13 cellular contexts compared by ENCODE assay signal in the genomic region with DNA sequence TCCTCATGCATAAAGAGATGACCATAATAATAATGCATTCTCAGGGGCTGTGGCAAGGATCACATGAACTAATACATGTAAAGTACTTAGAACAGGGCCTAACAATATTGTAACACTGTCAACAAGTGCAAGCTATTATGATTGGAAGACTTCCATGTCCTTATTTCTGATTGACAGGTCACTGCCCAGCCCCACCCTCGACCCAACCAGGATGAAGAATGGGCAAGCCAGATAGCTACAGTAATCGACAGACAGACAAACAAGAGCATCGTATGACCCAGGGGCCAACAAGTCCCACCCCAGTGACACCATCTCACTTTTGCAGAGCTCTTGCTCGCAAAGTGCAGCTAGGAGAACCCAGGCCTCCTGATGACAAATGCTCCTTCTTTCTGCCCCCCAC. TPM values are rescaled to one million over a fixed set of nuclear protein-coding genes. Genes with fewer than 3 reads are reported as not detected.
DNase-seq lines count a peak whose midpoint lies in the region; ATAC-seq, FAIRE-seq and TF ChIP-seq lines count a peak whose summit lies in the region.
"Had no signal": no experiment of that assay in that cellular context is flagged by ENCODE, and none has a peak within 500 bp of the region (broad histone marks: within the 10 kb centered on the region; RNA-seq: fewer than 3 reads in every experiment).

No MANE protein-coding gene starts in this region.

- H3K27ac Mint-ChIP-seq in activated naive CD4-positive, alpha-beta T cell treated with anti-CD3 and anti-CD28 coated beads, Interleukin-2, amount 50 U/mL, for 24 hours = peak overlapping the region; percentile 32
- H3K27ac Mint-ChIP-seq in CD8-positive, alpha-beta memory T cell = no peak overlapping the region
- H3K27ac Mint-ChIP-seq: CD4-positive, alpha-beta memory T cell had no signal

- intact Hi-C loops in GM12878 (cut with micrococcal nuclease; ENCODE audit: unreplicated experiment) (loop anchor here (2.0 to 10.0 kb wide), 3 partner anchors 78 to 1910 kb away; no protein-coding TSS in a partner anchor), posterior vena cava (cut with DNase I) (loop anchor here (5.0 to 10.0 kb wide), 3 partner anchors 80 to 360 kb away; no protein-coding TSS in a partner anchor)

- no peaks in the 10 kb centered on the region for H3K9me3 ChIP-seq in GM12878 (replicated peaks; ENCODE audit: control insufficient read depth, insufficient read depth, low read length)
- no peaks in the 10 kb centered on the region for H3K9me3 ChIP-seq in CD8-positive, alpha-beta memory T cell (ENCODE audit: low read length)
- H3K9me3 ChIP-seq: BLaER1, HAP-1 had no signal

- no peaks in the 10 kb centered on the region for H3K36me3 ChIP-seq in GM12878 (ENCODE audit: control insufficient read depth in 2 of 2, insufficient read depth in 2 of 2, low read length in 1 of 2)
- H3K36me3 ChIP-seq in CD8-positive, alpha-beta memory T cell (ENCODE audit: insufficient read depth, low read length) = no peaks in the 10 kb centered on the region
- H3K36me3 ChIP-seq: BLaER1, HAP-1 had no signal

- H3K36me3 Mint-ChIP-seq in activated naive CD4-positive, alpha-beta T cell treated with anti-CD3 and anti-CD28 coated beads, Interleukin-2, amount 50 U/mL, for 24 hours = no peaks in the 10 kb centered on the region
- no peaks in the 10 kb centered on the region for H3K36me3 Mint-ChIP-seq in CD8-positive, alpha-beta memory T cell
- H3K36me3 Mint-ChIP-seq: CD14-positive monocyte; CD4-positive, alpha-beta memory T cell had no signal

- no peaks in the 10 kb centered on the region; a peak in 2 of 4 replicates for H3K27me3 ChIP-seq in GM12878 (replicated peaks in 1 of 2; ENCODE audit: control insufficient read depth in 2 of 2, insufficient read depth in 2 of 2, low read length in 1 of 2)
- H3K27me3 ChIP-seq in CD8-positive, alpha-beta memory T cell (ENCODE audit: insufficient read depth, low read length, poor library complexity, severe bottlenecking) = no peaks in the 10 kb centered on the region
- H3K27me3 ChIP-seq: BLaER1 had no signal

- no peak overlapping the region for H3K4me3 ChIP-seq in GM12878
- H3K4me3 ChIP-seq in CD8-positive, alpha-beta memory T cell (ENCODE audit: low read length) = no peak overlapping the region
- H3K4me3 ChIP-seq: BLaER1, HAP-1 had no signal

- no peaks in the 10 kb centered on the region for H3K9me3 Mint-ChIP-seq in activated naive CD4-positive, alpha-beta T cell treated with anti-CD3 and anti-CD28 coated beads, Interleukin-2, amount 50 U/mL, for 24 hours
- no peaks in the 10 kb centered on the region for H3K9me3 Mint-ChIP-seq in CD8-positive, alpha-beta memory T cell
- H3K9me3 Mint-ChIP-seq: CD14-positive monocyte; CD4-positive, alpha-beta memory T cell had no signal

- BruUV-seq in GM12878 (replicated peaks; lab: Mats Ljungman, UMichigan) = no TSS peak

- DNase-seq in activated naive CD4-positive, alpha-beta T cell (lab: John Stamatoyannopoulos, UW) = no peak
- peak; percentile 39 for DNase-seq in NCI-H1105 (lab: John Stamatoyannopoulos, UW)
- DNase-seq in GM12878 (ENCODE audit: low read depth, low spot score) = no peak
- DNase-seq in posterior vena cava (ENCODE audit: low spot score) = no peak
- DNase-seq in CD8-positive, alpha-beta memory T cell = no peak
- DNase-seq in G401 (ENCODE audit: low spot score) = no peak

- H3K4me1 ChIP-seq in GM12878 (ENCODE audit: control insufficient read depth, insufficient read depth, low read length) = no peaks in the 10 kb centered on the region
- H3K4me1 ChIP-seq in CD8-positive, alpha-beta memory T cell (ENCODE audit: insufficient read depth, low read length) = no peaks in the 10 kb centered on the region
- H3K4me1 ChIP-seq: BLaER1, HAP-1 had no signal

- TF ChIP-seq CTCF in GM12878 (IDR thresholded peaks at IDR 0.05 in 2 of 3, conservative IDR thresholded peaks at IDR 0.05 in 1 of 3; ENCODE audit: control insufficient read depth in 2 of 3, extremely low read depth in 1 of 3, insufficient read depth in 1 of 3, low read depth in 3 of 3, low read length in 3 of 3) = no peak

- CTCF ChIA-PET in GM12878 (lab: Yijun Ruan, JAX) = interaction anchor here (0.6 to 3.6 kb wide), 52 partner anchors 8 to 1915 kb away, joined by 3 to 104 read pairs (median 4); no protein-coding TSS in a partner anchor
- CTCF ChIA-PET in CD8-positive, alpha-beta memory T cell (lab: Charles Lee) = interaction anchor here (0.6 to 2.3 kb wide), 20 partner anchors 8 to 1914 kb away, joined by 3 to 13 read pairs (median 3); no protein-coding TSS in a partner anchor

- in situ Hi-C loops in GM12878 (cut with MboI) (loop anchor here (10.0 kb wide), 1 partner anchor 850 kb away; no protein-coding TSS in a partner anchor), G401 (cut with HindIII; ENCODE audit: low sequenced_read_pairs) (no loop called here)

- H3K27ac ChIP-seq in GM12878 (ENCODE audit: control insufficient read depth, insufficient read depth) = no peak overlapping the region
- H3K27ac ChIP-seq in CD8-positive, alpha-beta memory T cell (ENCODE audit: low read depth, low read length) = no peak overlapping the region
- H3K27ac ChIP-seq: BLaER1, HL-60 had no signal

- H4K20me1 ChIP-seq in GM12878 (ENCODE audit: control insufficient read depth, insufficient read depth) = no peaks in the 10 kb centered on the region
- H4K20me1 ChIP-seq: BLaER1 had no signal

- TF ChIP-seq POLR2A in GM12878 (IDR thresholded peaks at IDR 0.05; ENCODE audit: low read depth, low read length) = no peak

- RAD21 ChIA-PET in GM12878 (lab: Charles Lee; ENCODE audit: unreplicated experiment) = interaction anchor here (0.6 to 2.5 kb wide), 15 partner anchors 8 to 1918 kb away, joined by 3 to 33 read pairs (median 4); no protein-coding TSS in a partner anchor

- SMC1A ChIA-PET in GM12878 (lab: Charles Lee; ENCODE audit: uncharacterized antibody, unreplicated experiment) = interaction anchor here (0.7 to 3.2 kb wide), 27 partner anchors 8 to 1914 kb away, joined by 3 to 28 read pairs (median 4); no protein-coding TSS in a partner anchor

- no peak overlapping the region for H3K9ac ChIP-seq in GM12878 (ENCODE audit: control insufficient read depth, insufficient read depth, low read length)
- H3K9ac ChIP-seq: BLaER1 had no signal

- no peak overlapping the region for H2AFZ ChIP-seq in GM12878 (ENCODE audit: control insufficient read depth, low read depth, low read length)

- H3K4me2 ChIP-seq in GM12878 (ENCODE audit: control insufficient read depth, insufficient read depth) = no peak overlapping the region
- H3K4me2 ChIP-seq: BLaER1 had no signal

- no peak for FAIRE-seq in GM12878 (lab: Jason Lieb, UNC)

- WGBS in GM12878 (ENCODE audit: insufficient coverage, insufficient replicate concordance, low lambda C conversion rate, missing lambda C conversion rate) = 35% methylated on average over 4 of the region's 4 CpGs

- H3K79me2 ChIP-seq in GM12878 (ENCODE audit: control insufficient read depth, insufficient read depth, low read length) = no peaks in the 10 kb centered on the region

- H3K27me3 Mint-ChIP-seq in activated naive CD4-positive, alpha-beta T cell treated with anti-CD3 and anti-CD28 coated beads, Interleukin-2, amount 50 U/mL, for 24 hours = peaks cover 2% of the 10 kb centered on the region
- H3K27me3 Mint-ChIP-seq in CD8-positive, alpha-beta memory T cell = peaks cover 3 to 5% of the 10 kb centered on the region in 2 donors

- TF ChIP-seq EP300 in GM12878 (IDR thresholded peaks at IDR 0.05; ENCODE audit: borderline replicate concordance in 1 of 2, control insufficient read depth in 1 of 2, low read depth in 2 of 2, low read length in 2 of 2) = no peak

- POLR2A ChIA-PET in GM12878 (lab: Charles Lee) = no interaction called here
- POLR2A ChIA-PET in CD8-positive, alpha-beta memory T cell (lab: Charles Lee) = no interaction called here

- no peak for TF ChIP-seq RAD21 in GM12878 (IDR thresholded peaks at IDR 0.05; ENCODE audit: insufficient read depth, low read depth, low read length)

- H3K4me1 Mint-ChIP-seq in activated naive CD4-positive, alpha-beta T cell treated with anti-CD3 and anti-CD28 coated beads, Interleukin-2, amount 50 U/mL, for 24 hours = no peaks in the 10 kb centered on the region
- H3K4me1 Mint-ChIP-seq in CD8-positive, alpha-beta memory T cell = peaks cover 0 to 4% (median 2%) of the 10 kb centered on the region in 3 donors

- H3K4me3 Mint-ChIP-seq in activated naive CD4-positive, alpha-beta T cell treated with anti-CD3 and anti-CD28 coated beads, Interleukin-2, amount 50 U/mL, for 24 hours = no peak overlapping the region
- H3K4me3 Mint-ChIP-seq in CD8-positive, alpha-beta memory T cell = no peak overlapping the region
- H3K4me3 Mint-ChIP-seq: CD14-positive monocyte; CD4-positive, alpha-beta memory T cell had no signal

- no peak for ATAC-seq in GM12878

RNA-seq across cellular contexts. Expression of a gene that starts 14.6 kb away (rescaled TPM):
- 0.19 TPM in 1 of 2 replicates, not detected in the other for total RNA-seq in GM12878 (2013; cell fraction: nucleolus; rRNA removed)
- not detected in 2 replicates for total RNA-seq in GM12878 (2014; rRNA removed)
- total RNA-seq in GM12878 (2014; rRNA removed; fragmentation: Illumina TruSeq; extraction: Trizol) = not detected in 2 replicates
- total RNA-seq in GM12878 (2021) = 0.35 and 0.80 TPM in 2 replicates
- not detected for polyA plus RNA-seq in GM12878 (2011; ENCODE audit: low read depth)
- not detected in 2 replicates for polyA plus RNA-seq in GM12878 (2011; rRNA removed)
- polyA plus RNA-seq in GM12878 (2011; cell fraction: cytosol; rRNA removed) = 0.03 and 0.12 TPM in 2 replicates
- polyA plus RNA-seq in GM12878 (2011; cell fraction: nucleus; rRNA removed) = 0.20 TPM in 1 of 2 replicates, not detected in the other
- polyA plus RNA-seq in GM12878 (2012) = not detected in 2 replicates
- not detected in 2 replicates for polyA plus RNA-seq in GM12878 (2014; fragmentation: Illumina TruSeq; extraction: Trizol)
- not detected for polyA plus RNA-seq in GM12878 (2014; fragmentation: Nextera tagmentation; extraction: Ambion mirVana)
- not detected in 2 replicates for polyA plus RNA-seq in GM12878 (2014; rRNA removed)
- under 1 TPM; 0.37 to 0.59 TPM for polyA plus RNA-seq in GM12878 (2016; fragmentation: Nextera tagmentation; extraction: Ambion mirVana)
- not detected in 2 replicates for polyA minus RNA-seq in GM12878 (2011; rRNA and poly(A)+ RNA removed)
- polyA minus RNA-seq in GM12878 (2011; cell fraction: cytosol; rRNA and poly(A)+ RNA removed) = not detected in 2 replicates
- polyA minus RNA-seq in GM12878 (2011; cell fraction: nucleus; rRNA and poly(A)+ RNA removed) = not detected in 2 replicates
- total RNA-seq in posterior vena cava = 100 to 1,000 TPM; 539 to 826 TPM
- total RNA-seq in CD8-positive, alpha-beta memory T cell = not detected
- polyA plus RNA-seq in CD8-positive, alpha-beta memory T cell = not detected
- not detected in 2 replicates for total RNA-seq in G401 (2014; rRNA removed; shearing (Covaris generic))
- total RNA-seq: Calu3 had no signal
- polyA plus RNA-seq: CD14-positive monocyte; CD4-positive, alpha-beta memory T cell had no signal

RNA-seq across cellular contexts. Expression of a gene that starts 44.5 kb away (rescaled TPM):
- not detected in 2 replicates for total RNA-seq in GM12878 (2013; cell fraction: nucleolus; rRNA removed)
- total RNA-seq in GM12878 (2014; rRNA removed) (not detected in 2 replicates), GM12878 (2014; rRNA removed; fragmentation: Illumina TruSeq; extraction: Trizol) (not detected in 2 replicates), GM12878 (2021) (not detected in 2 replicates), posterior vena cava (10 to 100 TPM; 13.8 to 16.0 TPM)
- polyA plus RNA-seq in GM12878 (2011; ENCODE audit: low read depth) = not detected
- polyA plus RNA-seq in GM12878 (2011; rRNA removed) (0.01 TPM in 1 of 2 replicates, not detected in the other), GM12878 (2014; fragmentation: Illumina TruSeq; extraction: Trizol) (not detected in 2 replicates), GM12878 (2014; fragmentation: Nextera tagmentation; extraction: Ambion mirVana) (not detected), GM12878 (2014; rRNA removed) (not detected in 2 replicates), GM12878 (2016; fragmentation: Nextera tagmentation; extraction: Ambion mirVana) (not detected)
- not detected in 2 replicates for polyA plus RNA-seq in GM12878 (2011; cell fraction: cytosol; rRNA removed)
- polyA plus RNA-seq in GM12878 (2011; cell fraction: nucleus; rRNA removed) = not detected in 2 replicates
- polyA plus RNA-seq in GM12878 (2012) = 0.03 TPM in 1 of 2 replicates, not detected in the other
- not detected in 2 replicates for polyA minus RNA-seq in GM12878 (2011; rRNA and poly(A)+ RNA removed)
- polyA minus RNA-seq in GM12878 (2011; cell fraction: cytosol; rRNA and poly(A)+ RNA removed) = not detected in 2 replicates
- polyA minus RNA-seq in GM12878 (2011; cell fraction: nucleus; rRNA and poly(A)+ RNA removed) = not detected in 2 replicates
- total RNA-seq in CD8-positive, alpha-beta memory T cell = 1 to 10 TPM in 1 of 2 experiments, under 1 TPM in 1; 0.33 to 1.2 TPM
- 0.29 TPM for polyA plus RNA-seq in CD8-positive, alpha-beta memory T cell
- total RNA-seq in G401 (2014; rRNA removed; shearing (Covaris generic)) = not detected in 2 replicates
- polyA plus RNA-seq: CD4-positive, alpha-beta memory T cell had no signal

Comparison
In these comparisons a context has a peak if more than half of its experiments do, and no peak if none do; other contexts are left out.
1. RNA of a gene that starts 14.6 kb away (total RNA-seq): 539 to 826 TPM in posterior vena cava; not detected in CD8-positive, alpha-beta memory T cell, 0.19 to 0.80 TPM in GM12878 and not detected in G401; every median in the first group is over 100 times any median in the second.
2. RNA of a gene that starts 44.5 kb away (total RNA-seq): 13.8 to 16.0 TPM in posterior vena cava; 0.33 to 1.2 TPM in CD8-positive, alpha-beta memory T cell, not detected in GM12878 and not detected in G401; every median in the first group is over 4 times any median in the second.